ENCODE assay signal across 9 cellular contexts in the genomic region with DNA sequence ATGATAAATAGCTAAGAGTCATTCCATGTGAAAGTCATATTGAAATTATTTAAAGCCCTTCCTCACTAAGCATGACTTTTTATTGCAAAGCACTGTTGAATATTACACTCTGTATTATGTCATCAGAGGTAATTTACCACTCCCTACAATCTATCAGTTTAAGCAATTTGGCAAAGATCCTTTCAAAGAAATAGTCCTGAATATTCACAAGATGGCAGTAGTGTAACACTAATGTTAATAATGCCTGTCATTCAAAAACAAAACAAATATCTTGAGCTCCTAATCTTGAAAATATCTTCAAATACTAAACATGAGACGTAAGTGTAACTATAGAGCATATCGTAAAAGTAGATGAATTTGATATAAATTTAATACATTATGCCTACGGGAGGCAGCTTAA.
DNase-seq lines count a peak whose midpoint lies in the region.
"Had no signal": no experiment of that assay in that cellular context is flagged by ENCODE, and none has a peak within 500 bp of the region (broad histone marks: within the 10 kb centered on the region; RNA-seq: fewer than 3 reads in every experiment).

No MANE protein-coding gene starts in this region.

- DNase-seq in DMS114 treated with DMSO at 0.1 percent for 48 hours (lab: John Stamatoyannopoulos, UW; ENCODE audit: unreplicated experiment) (peak; percentile 19), Kasumi-1 (lab: John Stamatoyannopoulos, UW) (peak; percentile 47 to 48), SW480 (ENCODE audit: low spot score) (peak; percentile 23), medulla oblongata (ENCODE audit: extremely low spot score) (peak; percentile 26), AG08396 (ENCODE audit: low spot score) (no peak)
- DNase-seq in activated CD8-positive, alpha-beta memory T cell treated with anti-CD3 and anti-CD28 coated beads for 24 hours = no peak
- no peak for DNase-seq in activated CD4-positive, alpha-beta T cell treated with anti-CD3 and anti-CD28 coated beads for 48 hours
- DNase-seq: heart left ventricle, KG1 had no signal

Comparison
In these comparisons a context has a peak if more than half of its experiments do, and no peak if none do; other contexts are left out.
1. DNase-seq: peak in DMS114 treated with DMSO at 0.1 percent for 48 hours (single experiment), Kasumi-1 (2 of 2), SW480 (single experiment) and medulla oblongata (single experiment); none in activated CD8-positive, alpha-beta memory T cell treated with anti-CD3 and anti-CD28 coated beads for 24 hours (single experiment), activated CD4-positive, alpha-beta T cell treated with anti-CD3 and anti-CD28 coated beads for 48 hours (single experiment) and AG08396 (single experiment).